In genomic region chr3:115783426-115783825, GRCh38 we compare ENCODE assay signal across 8 cellular contexts.
A peak's percentile ranks its signal among the peaks of the same experiment; 100 is the strongest.
DNase-seq lines count a peak whose midpoint lies in the region; ATAC-seq and TF ChIP-seq lines count a peak whose summit lies in the region.
"Not testable (repeated sequence)": the region's sequence is repeated elsewhere in the genome, so short reads cannot be mapped to it uniquely, and the experiment has no call there.

No MANE protein-coding gene starts in this region.

- H3F3A ChIP-seq in SK-N-SH (replicated peaks; ENCODE audit: insufficient read depth): peaks cover 15% of the 10 kb centered on the region

- H3K27ac ChIP-seq in HUES64 (ENCODE audit: low read depth, low read length); iPS-20b (ENCODE audit: low read length): not testable (repeated sequence)
- H3K27ac ChIP-seq in SK-N-SH (ENCODE audit: low read depth in 2 of 2, low read length in 1 of 2) (peak overlapping the region; percentile 97; a peak in 3 of 4 replicates), thoracic aorta (peak overlapping the region in 1 of 2 donors; percentile 92)

- H3K36me3 Mint-ChIP-seq in activated naive CD8-positive, alpha-beta T cell treated with anti-CD3 and anti-CD28 coated beads, Interleukin-2, amount 50 U/mL, for 24 hours (ENCODE audit: low read depth); endothelial cell (ENCODE audit: low read depth, unreplicated experiment): not testable (repeated sequence)

- peak overlapping the region; percentile 81; the same call in 1 of the 2 replicates for H3K4me2 ChIP-seq in SK-N-SH

- peak overlapping the region; percentile 93 for H3K27ac Mint-ChIP-seq in activated naive CD8-positive, alpha-beta T cell treated with anti-CD3 and anti-CD28 coated beads, Interleukin-2, amount 50 U/mL, for 24 hours
- not testable (repeated sequence) for H3K27ac Mint-ChIP-seq in endothelial cell (ENCODE audit: unreplicated experiment)

- not testable (repeated sequence) for H3K9me2 ChIP-seq in SK-N-SH

- H3K4me3 ChIP-seq in BE2C (ENCODE audit: low read depth, low read length) (peak overlapping the region; percentile 75), HUES64 (ENCODE audit: low read length) (peak overlapping the region; percentile 78), SK-N-SH (ENCODE audit: low read depth in 2 of 2, low read length in 1 of 2) (peak overlapping the region; percentile 59 to 66; a peak in 1 of 4 replicates), iPS-20b (ENCODE audit: low read length) (peak overlapping the region; percentile 71), neuron (ENCODE audit: low read length) (peak overlapping the region; percentile 55), thoracic aorta (peak overlapping the region; percentile 84)

- H3K27me3 Mint-ChIP-seq in activated naive CD8-positive, alpha-beta T cell treated with anti-CD3 and anti-CD28 coated beads, Interleukin-2, amount 50 U/mL, for 24 hours; endothelial cell (ENCODE audit: unreplicated experiment): not testable (repeated sequence)

- not testable (repeated sequence) for H3K9me3 ChIP-seq in BE2C; HUES64 (ENCODE audit: insufficient read depth, low read depth, low read length); SK-N-SH; iPS-20b (ENCODE audit: insufficient read depth, low read depth, low read length); neuron (ENCODE audit: low read length); thoracic aorta

- not testable (repeated sequence) for TF ChIP-seq RAD21 in SK-N-SH (IDR thresholded peaks at IDR 0.05; ENCODE audit: low read length)

- not testable (repeated sequence) for DNase-seq in BE2C; SK-N-SH; activated naive CD8-positive, alpha-beta T cell treated with anti-CD3 and anti-CD28 coated beads, Interleukin-2, amount 50 U/mL, for 24 hours; endothelial cell (ENCODE audit: low spot score); thoracic aorta (ENCODE audit: low spot score)

- TF ChIP-seq EP300 in SK-N-SH (IDR thresholded peaks at IDR 0.05; ENCODE audit: borderline replicate concordance in 1 of 2, low read depth in 1 of 2, low read length in 1 of 2): not testable (repeated sequence)

- H3K4me1 ChIP-seq in BE2C (peaks cover 11% of the 10 kb centered on the region), HUES64 (ENCODE audit: insufficient read depth, low read length) (peaks cover 10% of the 10 kb centered on the region; the same call in 1 of the 2 replicates), SK-N-SH (ENCODE audit: control insufficient read depth in 1 of 2, insufficient read depth in 2 of 2, low read depth in 1 of 2, low read length in 1 of 2) (peaks cover 8 to 10% of the 10 kb centered on the region in 2 experiments; a peak in 3 of 4 replicates), neuron (ENCODE audit: insufficient read depth, low read length) (peaks cover 22% of the 10 kb centered on the region)
- H3K4me1 ChIP-seq in iPS-20b (ENCODE audit: insufficient read depth, low read length); thoracic aorta (ENCODE audit: control insufficient read depth in 1 of 2, low read depth in 2 of 2): not testable (repeated sequence)

- 85% methylated on average over 12 of the region's 13 CpGs for WGBS in HUES64
- WGBS in SK-N-SH (ENCODE audit: low lambda C conversion rate): 70% methylated on average over 13 of the region's 13 CpGs

- CTCF ChIA-PET in SK-N-SH (lab: Yijun Ruan, JAX): interaction anchor here (0.6 to 6.1 kb wide), 56 partner anchors 8 to 1365 kb away, joined by 3 to 85 read pairs (median 6); no protein-coding TSS in a partner anchor

- POLR2A ChIA-PET in SK-N-SH (lab: Yijun Ruan, JAX): interaction anchor here (1.0 to 3.7 kb wide), 7 partner anchors 20 to 637 kb away, joined by 3 to 65 read pairs (median 7); partner anchors contain the start of gene ZBTB20

- not testable (repeated sequence) for H3K9ac ChIP-seq in HUES64 (ENCODE audit: low read depth, low read length); iPS-20b (ENCODE audit: low read depth, low read length)
- peak overlapping the region; percentile 95; the same call in 1 of the 2 replicates for H3K9ac ChIP-seq in SK-N-SH

- H2AFZ ChIP-seq in SK-N-SH (ENCODE audit: low read depth): peak overlapping the region; percentile 9; the same call in 1 of the 2 replicates
- H2AFZ ChIP-seq in neuron (ENCODE audit: low read depth, low read length): not testable (repeated sequence)

- not testable (repeated sequence) for H4K20me1 ChIP-seq in SK-N-SH (ENCODE audit: insufficient read depth)

- H3K36me3 ChIP-seq in BE2C; HUES64 (ENCODE audit: insufficient read depth, low read length); SK-N-SH (replicated peaks in 1 of 2; ENCODE audit: control insufficient read depth in 1 of 2, insufficient read depth in 2 of 2, low read length in 1 of 2); iPS-20b (ENCODE audit: insufficient read depth, low read depth, low read length); neuron (ENCODE audit: insufficient read depth, low read length); thoracic aorta: not testable (repeated sequence)

- H3K4me1 Mint-ChIP-seq in activated naive CD8-positive, alpha-beta T cell treated with anti-CD3 and anti-CD28 coated beads, Interleukin-2, amount 50 U/mL, for 24 hours: peaks cover 14% of the 10 kb centered on the region
- not testable (repeated sequence) for H3K4me1 Mint-ChIP-seq in endothelial cell (ENCODE audit: unreplicated experiment)

- ATAC-seq in activated naive CD8-positive, alpha-beta T cell treated with anti-CD3 and anti-CD28 coated beads, Interleukin-2, amount 50 U/mL, for 24 hours; thoracic aorta (ENCODE audit: insufficient number of reproducible peaks, low FRiP score, low read depth): not testable (repeated sequence)

- TF ChIP-seq CTCF in BE2C (IDR thresholded peaks at IDR 0.05; ENCODE audit: low read depth, low read length); SK-N-SH (IDR thresholded peaks at IDR 0.05); endothelial cell (IDR thresholded peaks at IDR 0.05; ENCODE audit: unreplicated experiment); thoracic aorta (IDR thresholded peaks at IDR 0.05): not testable (repeated sequence)

- not testable (repeated sequence) for H3K27me3 ChIP-seq in BE2C; HUES64 (ENCODE audit: insufficient read depth, low read length); SK-N-SH (ENCODE audit: insufficient read depth); iPS-20b (ENCODE audit: insufficient read depth, low read length); neuron (ENCODE audit: insufficient read depth, low read length); thoracic aorta (replicated peaks; ENCODE audit: insufficient read depth)

- H3K79me2 ChIP-seq in SK-N-SH (ENCODE audit: insufficient read depth): not testable (repeated sequence)

- not testable (repeated sequence) for H3K9me3 Mint-ChIP-seq in activated naive CD8-positive, alpha-beta T cell treated with anti-CD3 and anti-CD28 coated beads, Interleukin-2, amount 50 U/mL, for 24 hours; endothelial cell (ENCODE audit: unreplicated experiment)

- H3K4me3 Mint-ChIP-seq in activated naive CD8-positive, alpha-beta T cell treated with anti-CD3 and anti-CD28 coated beads, Interleukin-2, amount 50 U/mL, for 24 hours: peak overlapping the region; percentile 77
- peak overlapping the region; percentile 24 for H3K4me3 Mint-ChIP-seq in endothelial cell (ENCODE audit: unreplicated experiment)
